In the genomic region with DNA sequence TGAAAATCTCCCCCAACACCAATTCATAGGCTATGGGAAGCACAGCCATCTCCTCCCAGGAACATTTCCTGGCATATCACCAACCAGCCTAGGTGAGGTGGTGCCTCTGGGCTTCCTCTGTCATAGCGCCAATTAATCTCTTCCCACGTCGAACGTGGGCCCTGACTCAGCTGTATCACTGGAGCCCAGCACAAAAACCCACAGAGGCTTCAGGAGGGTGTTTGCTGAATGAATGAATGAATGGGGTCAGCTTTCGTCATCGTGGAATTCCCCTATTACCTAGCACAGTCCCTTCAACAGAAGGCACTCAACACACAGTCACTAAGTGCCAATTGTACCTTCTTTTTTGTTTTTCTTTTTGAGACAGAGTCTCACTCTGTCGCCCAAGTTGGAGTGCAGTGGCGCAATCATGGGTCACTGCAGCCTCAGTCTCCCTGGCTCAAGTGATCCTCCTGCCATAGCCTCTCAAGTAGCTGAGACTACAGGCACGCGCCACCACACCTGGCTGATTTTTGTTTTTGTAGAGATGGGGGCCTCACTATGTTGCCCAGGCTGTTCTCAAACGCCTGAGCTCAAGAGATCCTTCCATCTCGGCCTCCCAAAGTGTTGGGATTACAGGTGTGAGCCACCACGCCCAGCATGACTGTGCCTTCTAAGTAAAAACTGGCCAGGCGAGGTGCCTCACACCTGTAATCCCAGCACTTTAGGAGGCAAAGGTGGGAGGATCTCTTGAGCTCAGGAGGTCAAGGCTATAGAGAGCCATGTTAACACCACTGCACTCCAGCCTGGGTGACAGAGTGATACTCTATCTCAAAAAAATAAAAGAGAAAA, we compare ENCODE assay signal across 9 cellular contexts. TPM values are rescaled to one million over a fixed set of nuclear protein-coding genes. Genes with fewer than 3 reads are reported as not detected.
DNase-seq lines count a peak whose midpoint lies in the region; ATAC-seq, FAIRE-seq and TF ChIP-seq lines count a peak whose summit lies in the region.
"Had no signal": no experiment of that assay in that cellular context is flagged by ENCODE, and none has a peak within 500 bp of the region (broad histone marks: within the 10 kb centered on the region; RNA-seq: fewer than 3 reads in every experiment).

No MANE protein-coding gene starts in this region.

- peaks cover 9% of the 10 kb centered on the region for H3K4me1 ChIP-seq in IMR-90 (ENCODE audit: control insufficient read depth, insufficient read depth, low read length)
- H3K4me1 ChIP-seq in esophagus squamous epithelium, result peaks cover 21 to 47% (median 32%) of the 10 kb centered on the region in 3 donors

- no peak overlapping the region for H3K56ac ChIP-seq in IMR-90 (ENCODE audit: extremely low read depth, insufficient read depth, low read length)

- DNase-seq in IMR-90, result peak; percentile 27
- peak; percentile 61 to 68 for DNase-seq in activated CD4-positive, alpha-beta T cell treated with anti-CD3 and anti-CD28 coated beads, Interleukin-2, amount 50 U/mL, for 4 hours
- no peak for DNase-seq in esophagus squamous epithelium (lab: John Stamatoyannopoulos, UW)
- DNase-seq in stimulated activated CD4-positive, alpha-beta T cell treated with anti-CD3 and anti-CD28 coated beads, TNF-alpha, amount 100 ng/mL, for 48 hours (ENCODE audit: low read depth in 3 of 3), result peak in 2 of 3 donors; percentile 61 to 64
- DNase-seq in GM12891 (ENCODE audit: insufficient read length, low spot score), result no peak
- no peak for DNase-seq in mesenteric fat pad (ENCODE audit: low spot score)
- DNase-seq in inferior parietal cortex (ENCODE audit: extremely low spot score), result no peak
- no peak for DNase-seq in G401 (ENCODE audit: low spot score)
- DNase-seq: pancreas had no signal

- no peak overlapping the region for H3K9ac ChIP-seq in IMR-90 (ENCODE audit: low read depth, low read length)

- H3K27me3 ChIP-seq in IMR-90 (ENCODE audit: control insufficient read depth, insufficient read depth, low read length), result peaks cover 6% of the 10 kb centered on the region; the same call in 1 of the 2 replicates
- H3K27me3 ChIP-seq in esophagus squamous epithelium, result no peaks in the 10 kb centered on the region
- H3K27me3 ChIP-seq: pancreas had no signal

- in situ Hi-C loops in IMR-90 (cut with MboI; ENCODE audit: low sequenced_read_pairs) (no loop called here), G401 (cut with HindIII; ENCODE audit: low sequenced_read_pairs) (no loop called here)

- no peak overlapping the region for H3K4me3 ChIP-seq in IMR-90 (ENCODE audit: insufficient read depth, low read depth, low read length)
- H3K4me3 ChIP-seq in esophagus squamous epithelium, result no peak overlapping the region
- H3K4me3 ChIP-seq: pancreas had no signal

- H2BK20ac ChIP-seq in IMR-90 (ENCODE audit: low read depth, low read length), result no peak overlapping the region

- no peak overlapping the region; the same call in 2 of the 3 replicates for H2BK15ac ChIP-seq in IMR-90 (ENCODE audit: low read depth, low read length)

- H2BK5ac ChIP-seq in IMR-90 (ENCODE audit: low read depth, low read length, poor library complexity, severe bottlenecking), result no peak overlapping the region

- no peak overlapping the region; the same call in 1 of the 2 replicates for H4K5ac ChIP-seq in IMR-90 (ENCODE audit: low read depth, low read length)

- H4K20me1 ChIP-seq in IMR-90 (ENCODE audit: insufficient read depth, low read length), result no peaks in the 10 kb centered on the region

- H2AFZ ChIP-seq in IMR-90 (replicated peaks; ENCODE audit: low read length, poor library complexity), result no peak overlapping the region

- peak overlapping the region; percentile 72; the same call in 1 of the 2 replicates for H2AK5ac ChIP-seq in IMR-90 (ENCODE audit: low read depth, low read length)

- no peaks in the 10 kb centered on the region for H3K9me1 ChIP-seq in IMR-90 (ENCODE audit: insufficient read depth, low read length)

- ATAC-seq in IMR-90 (ENCODE audit: low read depth), result no peak

- H3K14ac ChIP-seq in IMR-90 (replicated peaks; ENCODE audit: low read depth, low read length), result no peak overlapping the region

- peaks cover 5 to 15% of the 10 kb centered on the region in 2 experiments; a peak in 3 of 4 replicates for H3K79me1 ChIP-seq in IMR-90 (ENCODE audit: low read depth in 1 of 2, low read length in 2 of 2)

- H3K9me3 ChIP-seq in IMR-90 (ENCODE audit: control insufficient read depth, insufficient read depth, low read length) (no peaks in the 10 kb centered on the region), esophagus squamous epithelium (no peaks in the 10 kb centered on the region)
- H3K9me3 ChIP-seq: pancreas had no signal

- no peak for TF ChIP-seq POLR2A in IMR-90 (IDR thresholded peaks at IDR 0.05; ENCODE audit: low read depth, low read length)
- no peak for TF ChIP-seq POLR2A in esophagus squamous epithelium (IDR thresholded peaks at IDR 0.05)
- TF ChIP-seq POLR2A in GM12891 (IDR thresholded peaks at IDR 0.05; ENCODE audit: low read depth, low read length), result no peak

- no peak overlapping the region for H4K91ac ChIP-seq in IMR-90 (ENCODE audit: insufficient read depth, low read depth, low read length)

- no peak overlapping the region; a peak in 1 of 4 replicates for H4K8ac ChIP-seq in IMR-90 (ENCODE audit: low read depth in 2 of 2, low read length in 2 of 2)

- H3K27ac ChIP-seq in IMR-90 (ENCODE audit: insufficient read depth, low read length) (peak overlapping the region; percentile 21; the same call in 1 of the 2 replicates), esophagus squamous epithelium (peak overlapping the region; percentile 63 to 83 (median 68))

- H3K23ac ChIP-seq in IMR-90 (ENCODE audit: low read depth, low read length), result peak overlapping the region; percentile 8; the same call in 1 of the 2 replicates

- FAIRE-seq in GM12891 (lab: Jason Lieb, UNC), result no peak
- FAIRE-seq: pancreas had no signal

- intact Hi-C loops in IMR-90 (cut with micrococcal nuclease), result no loop called here
- intact Hi-C loops in esophagus squamous epithelium (cut with DNase I), result no loop called here

- H3K36me3 ChIP-seq in IMR-90 (ENCODE audit: control insufficient read depth, insufficient read depth, low read length) (no peaks in the 10 kb centered on the region), esophagus squamous epithelium (peaks cover 0 to 6% (median 0%) of the 10 kb centered on the region in 3 donors)
- H3K36me3 ChIP-seq: pancreas had no signal

- dilution Hi-C loops in IMR-90 (cut with HindIII; ENCODE audit: low sequenced_read_pairs, unreplicated experiment), result no loop called here

- no peak for TF ChIP-seq RAD21 in IMR-90 (IDR thresholded peaks at IDR 0.05; ENCODE audit: low read length)

- POLR2A ChIA-PET in IMR-90 (lab: Charles Lee; ENCODE audit: unreplicated experiment), result no interaction called here

- CTCF ChIA-PET in IMR-90 (lab: Yijun Ruan, JAX), result interaction anchor here (0.6 kb wide), 1 partner anchor 29 kb away, joined by 6 read pairs; no protein-coding TSS in a partner anchor

- no peak overlapping the region for H3K4ac ChIP-seq in IMR-90 (ENCODE audit: low read depth, low read length)

- 97% methylated on average over 5 of the region's 14 CpGs; no CpG with 5 or more reads in 1 of the 2 experiments for WGBS in IMR-90 (ENCODE audit: extremely low coverage in 2 of 2, insufficient read length in 1 of 2), 2 experiments
- WGBS in esophagus squamous epithelium, 2 donors, result 55 to 59% methylated on average over 9 to 14 of the region's 14 CpGs

- no peak overlapping the region; the same call in 1 of the 2 replicates for H2BK120ac ChIP-seq in IMR-90 (ENCODE audit: low read depth, low read length)

- TF ChIP-seq CTCF in IMR-90 (conservative IDR thresholded peaks at IDR 0.05; ENCODE audit: low read depth, low read length) (no peak), esophagus squamous epithelium (IDR thresholded peaks at IDR 0.05) (no peak)

- no peak overlapping the region for H3K18ac ChIP-seq in IMR-90 (ENCODE audit: low read depth, low read length)

- no peak overlapping the region for H2AK9ac ChIP-seq in IMR-90 (replicated peaks; ENCODE audit: low read depth, low read length, poor library complexity)

- no TSS peak for BruUV-seq in IMR-90 (replicated peaks; lab: Mats Ljungman, UMichigan)

- no peak overlapping the region for H3K4me2 ChIP-seq in IMR-90 (ENCODE audit: low read depth, low read length)

RNA-seq across cellular contexts. Expression of gene ZNF688, which starts 4.1 kb away (rescaled TPM):
- 1.7 and 1.8 TPM in 2 replicates for total RNA-seq in IMR-90 (2012; rRNA removed)
- polyA plus RNA-seq in IMR-90 (2012; rRNA removed), result 3.7 and 5.5 TPM in 2 replicates
- polyA plus RNA-seq in IMR-90 (2012; cell fraction: cytosol; rRNA removed), result 4.8 and 6.0 TPM in 2 replicates
- polyA plus RNA-seq in IMR-90 (2012; cell fraction: nucleus; rRNA removed; ENCODE audit: low replicate concordance), result 15.2 and 17.9 TPM in 2 replicates
- 10 to 100 TPM in 2 of 4 donors, 1 to 10 TPM in 2; 5.4 to 15.3 (median 10.2) TPM for total RNA-seq in esophagus squamous epithelium
- polyA plus RNA-seq in GM12891 (2012; ENCODE audit: low read depth, missing spikeins), result 7.4 TPM
- total RNA-seq in mesenteric fat pad, result 12.1 TPM
- 6.9 and 10.2 TPM in 2 replicates for total RNA-seq in G401 (2014; rRNA removed; shearing (Covaris generic))

RNA-seq across cellular contexts. Expression of gene ZNF764, which starts 9.2 kb away (rescaled TPM):
- 2.2 and 2.5 TPM in 2 replicates for total RNA-seq in IMR-90 (2012; rRNA removed)
- 4.6 and 5.3 TPM in 2 replicates for polyA plus RNA-seq in IMR-90 (2012; rRNA removed)
- 4.3 and 4.4 TPM in 2 replicates for polyA plus RNA-seq in IMR-90 (2012; cell fraction: cytosol; rRNA removed)
- 13.1 and 17.1 TPM in 2 replicates for polyA plus RNA-seq in IMR-90 (2012; cell fraction: nucleus; rRNA removed; ENCODE audit: low replicate concordance)
- total RNA-seq in esophagus squamous epithelium, result 1 to 10 TPM; 4.7 to 8.3 (median 7.2) TPM
- 4.2 TPM for polyA plus RNA-seq in GM12891 (2012; ENCODE audit: low read depth, missing spikeins)
- 5.9 TPM for total RNA-seq in mesenteric fat pad
- 5.3 and 9.5 TPM in 2 replicates for total RNA-seq in G401 (2014; rRNA removed; shearing (Covaris generic))

RNA-seq across cellular contexts. Expression of gene ZNF785, which starts 18.1 kb away (rescaled TPM):
- 2.8 and 2.9 TPM in 2 replicates for total RNA-seq in IMR-90 (2012; rRNA removed)
- 4.0 and 4.2 TPM in 2 replicates for polyA plus RNA-seq in IMR-90 (2012; rRNA removed)
- 1.2 and 2.4 TPM in 2 replicates for polyA plus RNA-seq in IMR-90 (2012; cell fraction: cytosol; rRNA removed)
- 10.3 and 15.8 TPM in 2 replicates for polyA plus RNA-seq in IMR-90 (2012; cell fraction: nucleus; rRNA removed; ENCODE audit: low replicate concordance)
- 10 to 100 TPM in 1 of 4 donors, 1 to 10 TPM in 3; 2.7 to 10.9 (median 5.6) TPM for total RNA-seq in esophagus squamous epithelium
- polyA plus RNA-seq in GM12891 (2012; ENCODE audit: low read depth, missing spikeins), result 3.9 TPM
- 10.1 TPM for total RNA-seq in mesenteric fat pad
- not detected in 2 replicates for total RNA-seq in G401 (2014; rRNA removed; shearing (Covaris generic))

RNA-seq across cellular contexts. Expression of gene ZNF747, which starts 32.7 kb away (rescaled TPM):
- total RNA-seq in IMR-90 (2012; rRNA removed) (1.9 and 2.0 TPM in 2 replicates), esophagus squamous epithelium (10 to 100 TPM in 1 of 4 donors, 1 to 10 TPM in 3; 7.2 to 12.4 (median 8.3) TPM), mesenteric fat pad (9.6 TPM)
- 2.6 and 2.9 TPM in 2 replicates for polyA plus RNA-seq in IMR-90 (2012; rRNA removed)
- 1.9 and 2.6 TPM in 2 replicates for polyA plus RNA-seq in IMR-90 (2012; cell fraction: cytosol; rRNA removed)
- polyA plus RNA-seq in IMR-90 (2012; cell fraction: nucleus; rRNA removed; ENCODE audit: low replicate concordance), result 2.8 and 2.9 TPM in 2 replicates
- polyA plus RNA-seq in GM12891 (2012; ENCODE audit: low read depth, missing spikeins), result 3.9 TPM
- total RNA-seq in G401 (2014; rRNA removed; shearing (Covaris generic)), result 0.12 TPM in 1 of 2 replicates, not detected in the other

RNA-seq across cellular contexts. Expression of gene ZNF768, which starts 41.0 kb away (rescaled TPM):
- 9.2 and 9.3 TPM in 2 replicates for total RNA-seq in IMR-90 (2012; rRNA removed)
- polyA plus RNA-seq in IMR-90 (2012; rRNA removed), result 20.3 and 22.1 TPM in 2 replicates
- 14.3 and 22.6 TPM in 2 replicates for polyA plus RNA-seq in IMR-90 (2012; cell fraction: cytosol; rRNA removed)
- 19.9 and 44.1 TPM in 2 replicates for polyA plus RNA-seq in IMR-90 (2012; cell fraction: nucleus; rRNA removed; ENCODE audit: low replicate concordance)
- total RNA-seq in esophagus squamous epithelium, result 10 to 100 TPM; 13.6 to 24.5 (median 20.6) TPM
- 14.0 TPM for polyA plus RNA-seq in GM12891 (2012; ENCODE audit: low read depth, missing spikeins)
- 24.8 TPM for total RNA-seq in mesenteric fat pad
- 96.8 and 108 TPM in 2 replicates for total RNA-seq in G401 (2014; rRNA removed; shearing (Covaris generic))

Comparison
In these comparisons a context has a peak if more than half of its experiments do, and no peak if none do; other contexts are left out.
1. DNase-seq: peak in IMR-90 (single experiment), activated CD4-positive, alpha-beta T cell treated with anti-CD3 and anti-CD28 coated beads, Interleukin-2, amount 50 U/mL, for 4 hours (2 of 2) and stimulated activated CD4-positive, alpha-beta T cell treated with anti-CD3 and anti-CD28 coated beads, TNF-alpha, amount 100 ng/mL, for 48 hours (2 of 3); none in esophagus squamous epithelium (single experiment), GM12891 (single experiment), mesenteric fat pad (single experiment), inferior parietal cortex (single experiment) and G401 (single experiment).